ENCODE assay signal across 9 cellular contexts in genomic region chr13:59677966-59678814, GRCh38.
DNase-seq lines count a peak whose midpoint lies in the region; ATAC-seq, FAIRE-seq and TF ChIP-seq lines count a peak whose summit lies in the region.
"Had no signal": no experiment of that assay in that cellular context is flagged by ENCODE, and none has a peak within 500 bp of the region (broad histone marks: within the 10 kb centered on the region; RNA-seq: fewer than 3 reads in every experiment).

No MANE protein-coding gene starts in this region.

- H3K9ac ChIP-seq in adipocyte (ENCODE audit: low read length), result no peak overlapping the region

- H3K4me2 ChIP-seq in A549, result no peak overlapping the region

- no peak for FAIRE-seq in A549 (lab: Jason Lieb, UNC)
- FAIRE-seq: endometrium had no signal

- no peaks in the 10 kb centered on the region for H3K4me1 ChIP-seq in A549
- H3K4me1 ChIP-seq in adipocyte (ENCODE audit: control insufficient read depth, insufficient read depth, low read length), result peaks cover under 1% of the 10 kb centered on the region

- CTCF ChIA-PET in A549 (lab: Yijun Ruan, JAX), result interaction anchor here (0.6 to 5.3 kb wide), 8 partner anchors 9 to 756 kb away, joined by 3 to 38 read pairs (median 3); no protein-coding TSS in a partner anchor

- DNase-seq in A549 (ENCODE audit: low read depth in 1 of 2, low spot score in 1 of 2), result peak; percentile 6 to 41
- peak; percentile 68 for DNase-seq in NCI-H146 treated with DMSO at 0.1 percent for 48 hours (lab: John Stamatoyannopoulos, UW; ENCODE audit: unreplicated experiment)
- DNase-seq in adipocyte (ENCODE audit: low read depth), result peak; percentile 80
- DNase-seq in left ventricle myocardium superior, result no peak
- DNase-seq in smooth muscle cell of the brain vasculature (ENCODE audit: low read depth, low spot score), result peak; percentile 36

- no peaks in the 10 kb centered on the region for H3K27me3 ChIP-seq in adipocyte (replicated peaks; ENCODE audit: control insufficient read depth, insufficient read depth, low read length)

- WGBS in A549 (ENCODE audit: missing lambda C conversion rate), result 71% methylated on average over 6 of the region's 6 CpGs

- peak in 1 of 2 experiments; percentile 80; a peak in 3 of 6 replicates for ATAC-seq in A549
- peak; percentile 76 for ATAC-seq in HG02623 (IDR thresholded peaks at IDR 0.05; ENCODE audit: unreplicated experiment)
- ATAC-seq in left ventricle myocardium superior, result peak; percentile 97
- no peak for ATAC-seq in GM18520 (IDR thresholded peaks at IDR 0.05; ENCODE audit: unreplicated experiment)

- H3K36me3 ChIP-seq in adipocyte (ENCODE audit: control insufficient read depth, insufficient read depth, low read length, severe bottlenecking), result no peaks in the 10 kb centered on the region

- TF ChIP-seq CTCF in A549 (IDR thresholded peaks at IDR 0.05), result peak; percentile 52
- TF ChIP-seq CTCF in GM12873 (IDR thresholded peaks at IDR 0.05; ENCODE audit: insufficient read depth, low read depth, low read length, missing control alignments), result peak; percentile 83

- no peak for TF ChIP-seq EP300 in A549 (IDR thresholded peaks at IDR 0.05)

- H3K4me3 ChIP-seq in A549, result no peak overlapping the region
- H3K4me3 ChIP-seq in adipocyte (ENCODE audit: low read length), result no peak overlapping the region

- peak; percentile 52 to 65; a peak in 4 of 5 replicates for TF ChIP-seq RAD21 in A549 (conservative IDR thresholded peaks at IDR 0.05 in 1 of 2, IDR thresholded peaks at IDR 0.05 in 1 of 2)

- intact Hi-C loops in left ventricle myocardium superior (cut with micrococcal nuclease), result loop anchor here (5.0 kb wide), 1 partner anchor 286 kb away; no protein-coding TSS in a partner anchor

- no peak overlapping the region for H3K27ac ChIP-seq in A549

- no peak for TF ChIP-seq POLR2A in A549 (IDR thresholded peaks at IDR 0.05; ENCODE audit: low read length)

- POLR2A ChIA-PET in A549 (lab: Yijun Ruan, JAX), result no interaction called here

- no peaks in the 10 kb centered on the region for H3K9me3 ChIP-seq in A549
- no peaks in the 10 kb centered on the region for H3K9me3 ChIP-seq in adipocyte (ENCODE audit: control insufficient read depth, low read length)

TF ChIP-seq in A549, 52 proteins besides CTCF, POLR2A, EP300 and RAD21:
- TF ChIP-seq RCOR1 (IDR thresholded peaks at IDR 0.05; ENCODE audit: low read depth, low read length) (no peak), MAFK (IDR thresholded peaks at IDR 0.05; ENCODE audit: partially characterized antibody) (no peak), EHMT2 (IDR thresholded peaks at IDR 0.05; ENCODE audit: low read depth) (no peak), MAX (IDR thresholded peaks at IDR 0.05) (no peak)
